In genomic region chr7:28301148-28301641, GRCh38 we compare ENCODE assay signal across 14 cellular contexts.
DNase-seq lines count a peak whose midpoint lies in the region; FAIRE-seq and TF ChIP-seq lines count a peak whose summit lies in the region.
"Had no signal": no experiment of that assay in that cellular context is flagged by ENCODE, and none has a peak within 500 bp of the region (broad histone marks: within the 10 kb centered on the region; RNA-seq: fewer than 3 reads in every experiment).

No MANE protein-coding gene starts in this region.

- H3K27ac ChIP-seq in H1 (ENCODE audit: low read depth, low read length) (no peak overlapping the region), liver (ENCODE audit: low read depth in 1 of 2, low read length in 2 of 2) (peak overlapping the region; percentile 66 to 70), colonic mucosa (no peak overlapping the region)
- H3K27ac ChIP-seq: 22Rv1 had no signal

- 88% methylated on average over 5 of the region's 5 CpGs; no CpG with 5 or more reads in 1 of the 2 experiments for WGBS in H1 (ENCODE audit: extremely low coverage in 1 of 2, insufficient coverage in 1 of 2, insufficient read length in 1 of 2, insufficient replicate concordance in 2 of 2, low coverage in 1 of 2, low lambda C conversion rate in 2 of 2, missing lambda C conversion rate in 1 of 2), 2 experiments
- WGBS in liver: 35% methylated on average over 5 of the region's 5 CpGs

- H3K79me1 ChIP-seq in H1 (ENCODE audit: low read depth, low read length): no peaks in the 10 kb centered on the region

- DNase-seq in NCI-H748 (lab: John Stamatoyannopoulos, UW; ENCODE audit: unreplicated experiment): peak; percentile 42
- no peak for DNase-seq in NCI-H748 treated with DMSO at 0.1 percent for 48 hours (lab: John Stamatoyannopoulos, UW)
- DNase-seq in H1 (ENCODE audit: low read depth in 1 of 2, low spot score in 2 of 2): no peak
- DNase-seq in urothelium cell line (ENCODE audit: low spot score): no peak
- no peak for DNase-seq in colonic mucosa
- no peak for DNase-seq in activated CD4-positive, alpha-beta T cell treated with anti-CD3 and anti-CD28 coated beads, Interleukin-2, amount 50 U/mL, for 1 hour
- no peak for DNase-seq in RCC 7860 (ENCODE audit: low spot score)
- DNase-seq: activated CD8-positive, alpha-beta memory T cell treated with anti-CD3 and anti-CD28 coated beads, Interleukin-2, amount 50 U/mL, for 4 hours; effector CD8-positive, alpha-beta T cell; RPMI8226 had no signal

- H3K4me2 ChIP-seq in H1 (ENCODE audit: insufficient read depth in 1 of 2, low read depth in 2 of 2, low read length in 2 of 2): no peak overlapping the region

- H3K18ac ChIP-seq in H1 (ENCODE audit: extremely low read depth, low read length): no peak overlapping the region

- no peak overlapping the region for H4K91ac ChIP-seq in H1 (replicated peaks; ENCODE audit: insufficient read length, low read length)

- TF ChIP-seq EP300 in H1 (IDR thresholded peaks at IDR 0.05; ENCODE audit: borderline replicate concordance in 1 of 2, low read depth in 2 of 2, low read length in 2 of 2): no peak

- CTCF ChIA-PET in H1 (lab: Charles Lee; ENCODE audit: partially characterized antibody): interaction anchor here (1.0 to 2.9 kb wide), 8 partner anchors 9 to 553 kb away, joined by 3 to 15 read pairs (median 4); no protein-coding TSS in a partner anchor

- TF ChIP-seq CTCF in H1 (IDR thresholded peaks at IDR 0.05; ENCODE audit: control extremely low read depth in 1 of 3, insufficient read depth in 1 of 3, low read depth in 1 of 3, low read length in 3 of 3) (no peak), liver (IDR thresholded peaks at IDR 0.05; ENCODE audit: low read depth, low read length, missing input control) (no peak), colonic mucosa (IDR thresholded peaks at IDR 0.05) (no peak)

- H3K23me2 ChIP-seq in H1 (ENCODE audit: low read depth, low read length): no peaks in the 10 kb centered on the region

- POLR2A ChIA-PET in H1 (lab: Charles Lee; ENCODE audit: partially characterized antibody): interaction anchor here (0.8 to 1.6 kb wide), 2 partner anchors 10 to 13 kb away, joined by 4 read pairs; no protein-coding TSS in a partner anchor

- H3K56ac ChIP-seq in H1 (replicated peaks; ENCODE audit: insufficient read length, low read depth, low read length): no peak overlapping the region

- peaks cover 0 to 7% (median 1%) of the 10 kb centered on the region in 4 experiments; a peak in 2 of 7 replicates for H3K4me1 ChIP-seq in H1 (replicated peaks in 1 of 4; ENCODE audit: control insufficient read depth in 3 of 4, insufficient read depth in 4 of 4, low read length in 3 of 4)
- H3K4me1 ChIP-seq in liver (ENCODE audit: control insufficient read depth in 4 of 4, insufficient read depth in 4 of 4, low read length in 3 of 4): peaks cover 0 to 19% (median 6%) of the 10 kb centered on the region in 4 donors
- H3K4me1 ChIP-seq in colonic mucosa: no peaks in the 10 kb centered on the region

- FAIRE-seq in H1 (lab: Jason Lieb, UNC): no peak
- peak; percentile 55 for FAIRE-seq in urothelium cell line (lab: Jason Lieb, UNC)
- no peak for FAIRE-seq in RCC 7860 (lab: Jason Lieb, UNC)
- FAIRE-seq: D721Med, TTC549 had no signal

- H3K4ac ChIP-seq in H1 (replicated peaks; ENCODE audit: insufficient read length, low read depth, low read length): no peak overlapping the region

- H3K36me3 ChIP-seq in H1 (ENCODE audit: control insufficient read depth in 2 of 4, insufficient read depth in 4 of 4, low read length in 3 of 4) (no peaks in the 10 kb centered on the region), liver (ENCODE audit: control insufficient read depth in 4 of 4, insufficient read depth in 3 of 4, low read depth in 1 of 4, low read length in 3 of 4) (no peaks in the 10 kb centered on the region), colonic mucosa (no peaks in the 10 kb centered on the region)

- TF ChIP-seq RAD21 in H1 (IDR thresholded peaks at IDR 0.05 in 1 of 2, conservative IDR thresholded peaks at IDR 0.05 in 1 of 2; ENCODE audit: low read depth in 2 of 2, low read length in 2 of 2) (no peak), liver (IDR thresholded peaks at IDR 0.05) (peak in 1 of 2 donors; percentile 15)

- H2AFZ ChIP-seq in H1 (ENCODE audit: low read length): 0 out of 2 replicates have a peak overlapping the region, but pooled peaks have one; percentile 26

- no peak for TF ChIP-seq POLR2A in H1 (IDR thresholded peaks at IDR 0.05; ENCODE audit: control extremely low read depth in 1 of 2, low read depth in 2 of 2, low read length in 2 of 2)

- H2AK5ac ChIP-seq in H1 (ENCODE audit: low read depth, low read length): no peak overlapping the region

- no peaks in the 10 kb centered on the region for H3K9me3 ChIP-seq in H1 (ENCODE audit: insufficient read depth in 2 of 2, low read depth in 1 of 2, low read length in 1 of 2)
- H3K9me3 ChIP-seq in liver (ENCODE audit: control insufficient read depth in 4 of 4, low read length in 3 of 4): no peaks in the 10 kb centered on the region
- H3K9me3 ChIP-seq in colonic mucosa: no peaks in the 10 kb centered on the region

- intact Hi-C loops in colonic mucosa (cut with DNase I): no loop called here

- H2BK15ac ChIP-seq in H1 (ENCODE audit: low read length): no peak overlapping the region

- H3K4me3 ChIP-seq in H1 (ENCODE audit: extremely low read depth in 1 of 4, insufficient read depth in 2 of 4, low read depth in 3 of 4, low read length in 4 of 4): no peak overlapping the region
- H3K4me3 ChIP-seq in liver (ENCODE audit: low read depth in 1 of 3, low read length in 3 of 3): no peak overlapping the region
- H3K4me3 ChIP-seq in colonic mucosa: no peak overlapping the region

- no peak overlapping the region for H4K5ac ChIP-seq in H1 (ENCODE audit: insufficient read length, low read depth, low read length)

- H3K79me2 ChIP-seq in H1 (ENCODE audit: control insufficient read depth in 1 of 2, insufficient read depth in 2 of 2, low read length in 2 of 2): no peaks in the 10 kb centered on the region

- peak overlapping the region; percentile 62 for H2BK120ac ChIP-seq in H1 (replicated peaks; ENCODE audit: low read depth, low read length)

- H4K8ac ChIP-seq in H1 (ENCODE audit: extremely low read depth, insufficient read depth, low read length): no peak overlapping the region

- H3K23ac ChIP-seq in H1 (ENCODE audit: insufficient read length): no peak overlapping the region

- H4K20me1 ChIP-seq in H1 (replicated peaks in 1 of 2; ENCODE audit: control insufficient read depth in 1 of 2, insufficient read depth in 2 of 2, low read length in 2 of 2): no peaks in the 10 kb centered on the region

- no peak overlapping the region for H3K9ac ChIP-seq in H1 (replicated peaks in 1 of 4; ENCODE audit: extremely low read depth in 1 of 4, low read depth in 3 of 4, low read length in 3 of 4)
- H3K9ac ChIP-seq in liver (ENCODE audit: low read depth in 1 of 2, low read length in 2 of 2): no peak overlapping the region
- no peak overlapping the region for H3K9ac ChIP-seq in colonic mucosa (ENCODE audit: low read depth in 2 of 2, low read length in 2 of 2)

- no peak overlapping the region for H2BK12ac ChIP-seq in H1 (ENCODE audit: low read depth, low read length)

- H2BK5ac ChIP-seq in H1 (ENCODE audit: low read depth, low read length): no peak overlapping the region

- no peak overlapping the region for H3K14ac ChIP-seq in H1 (ENCODE audit: insufficient read length)

- H3K27me3 ChIP-seq in H1 (replicated peaks in 1 of 4; ENCODE audit: control insufficient read depth in 3 of 4, extremely low read depth in 1 of 4, insufficient read depth in 3 of 4, low read length in 3 of 4) (no peaks in the 10 kb centered on the region), liver (ENCODE audit: control insufficient read depth in 4 of 4, insufficient read depth in 4 of 4, low read length in 3 of 4) (no peaks in the 10 kb centered on the region), colonic mucosa (no peaks in the 10 kb centered on the region)

- no peak overlapping the region for H2BK20ac ChIP-seq in H1 (ENCODE audit: low read length)

TF ChIP-seq in H1, 55 proteins besides CTCF, POLR2A, EP300 and RAD21 (continues in another document):
- no peak for TF ChIP-seq RXRA (IDR thresholded peaks at IDR 0.05; ENCODE audit: insufficient read depth, low read depth, low read length)
- no peak for TF ChIP-seq GABPA (IDR thresholded peaks at IDR 0.05; ENCODE audit: borderline replicate concordance, insufficient read depth, low read length)
- TF ChIP-seq EGR1 (IDR thresholded peaks at IDR 0.05; ENCODE audit: borderline replicate concordance, low read depth, low read length): no peak
- no peak for TF ChIP-seq SP1 (IDR thresholded peaks at IDR 0.05; ENCODE audit: low read depth, low read length)
- TF ChIP-seq KDM5A (IDR thresholded peaks at IDR 0.05; ENCODE audit: low read length): no peak
- TF ChIP-seq ASH2L (IDR thresholded peaks at IDR 0.05; ENCODE audit: low read length): no peak
- no peak for TF ChIP-seq FOSL1 (IDR thresholded peaks at IDR 0.05; ENCODE audit: insufficient read depth, low read depth, low read length)
- TF ChIP-seq SIRT6 (IDR thresholded peaks at IDR 0.05; ENCODE audit: low read length): no peak
- TF ChIP-seq, protein P1, sequence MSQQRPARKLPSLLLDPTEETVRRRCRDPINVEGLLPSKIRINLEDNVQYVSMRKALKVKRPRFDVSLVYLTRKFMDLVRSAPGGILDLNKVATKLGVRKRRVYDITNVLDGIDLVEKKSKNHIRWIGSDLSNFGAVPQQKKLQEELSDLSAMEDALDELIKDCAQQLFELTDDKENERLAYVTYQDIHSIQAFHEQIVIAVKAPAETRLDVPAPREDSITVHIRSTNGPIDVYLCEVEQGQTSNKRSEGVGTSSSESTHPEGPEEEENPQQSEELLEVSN (IDR thresholded peaks at IDR 0.05): no peak

TF ChIP-seq in liver, 16 proteins besides CTCF, POLR2A, EP300 and RAD21 (continues in another document):
- TF ChIP-seq SP1 (IDR thresholded peaks at IDR 0.05) (peak; percentile 65), NR2F2 (IDR thresholded peaks at IDR 0.05) (no peak), FOXA1 (IDR thresholded peaks at IDR 0.05) (no peak), FOXA2 (IDR thresholded peaks at IDR 0.05) (no peak), EGR1 (IDR thresholded peaks at IDR 0.05; ENCODE audit: low read depth in 2 of 2) (no peak), ZBTB33 (IDR thresholded peaks at IDR 0.05) (no peak)

Comparison
In these comparisons a context has a peak if more than half of its experiments do, and no peak if none do; other contexts are left out.
1. H3K27ac ChIP-seq: peak in liver (2 of 2); none in H1 (single experiment) and colonic mucosa (single experiment).